ENCODE assay signal across 1 cellular context in genomic region chr2:216535454-216535995, GRCh38.
TF ChIP-seq lines count a peak whose summit lies in the region.

No MANE protein-coding gene starts in this region.

TF ChIP-seq in H1, 55 proteins besides CTCF, POLR2A, EP300 and RAD21:
- TF ChIP-seq, protein P1, sequence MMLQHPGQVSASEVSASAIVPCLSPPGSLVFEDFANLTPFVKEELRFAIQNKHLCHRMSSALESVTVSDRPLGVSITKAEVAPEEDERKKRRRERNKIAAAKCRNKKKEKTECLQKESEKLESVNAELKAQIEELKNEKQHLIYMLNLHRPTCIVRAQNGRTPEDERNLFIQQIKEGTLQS (IDR thresholded peaks at IDR 0.05; ENCODE audit: insufficient read depth, low read depth, low read length) = no peak
- TF ChIP-seq KDM1A (IDR thresholded peaks at IDR 0.05; ENCODE audit: borderline replicate concordance, low read length) (no peak), EGR1 (IDR thresholded peaks at IDR 0.05; ENCODE audit: borderline replicate concordance, low read depth, low read length) (no peak), TEAD4 (IDR thresholded peaks at IDR 0.05; ENCODE audit: low read depth, low read length) (no peak), SIX5 (IDR thresholded peaks at IDR 0.05; ENCODE audit: low read depth, low read length) (no peak), NANOG (IDR thresholded peaks at IDR 0.05; ENCODE audit: insufficient read depth, low read depth, low read length, poor library complexity, severe bottlenecking) (no peak), EZH2 (IDR thresholded peaks at IDR 0.05; ENCODE audit: low read depth, low read length, severe bottlenecking) (no peak), KDM5A (IDR thresholded peaks at IDR 0.05; ENCODE audit: low read length) (no peak), HDAC6 (IDR thresholded peaks at IDR 0.05; ENCODE audit: low read depth, low read length) (no peak), NRF1 (IDR thresholded peaks at IDR 0.05; ENCODE audit: low read depth, low read length) (no peak), BCL11A (IDR thresholded peaks at IDR 0.05; ENCODE audit: low read depth in 2 of 2, low read length in 2 of 2) (no peak), PHF8 (conservative IDR thresholded peaks at IDR 0.05; ENCODE audit: low read depth, low read length) (no peak), CBX5 (IDR thresholded peaks at IDR 0.05; ENCODE audit: low read depth, low read length) (no peak), CBX8 (IDR thresholded peaks at IDR 0.05; ENCODE audit: borderline replicate concordance, low read depth, low read length) (no peak), CEBPB (IDR thresholded peaks at IDR 0.05; ENCODE audit: low read depth, low read length) (no peak)
